In genomic region chr6:158815379-158815724, GRCh38 we compare ENCODE assay signal across 8 cellular contexts. TPM values are rescaled to one million over a fixed set of nuclear protein-coding genes. Genes with fewer than 3 reads are reported as not detected.
DNase-seq lines count a peak whose midpoint lies in the region; ATAC-seq and TF ChIP-seq lines count a peak whose summit lies in the region.

No MANE protein-coding gene starts in this region.

- POLR2A ChIA-PET in activated CD8-positive, alpha-beta T cell treated with anti-CD3 and anti-CD28 coated beads for 36 hours (lab: Charles Lee), result interaction anchor here (1.4 kb wide), 1 partner anchor 11 kb away, joined by 4 read pairs; no protein-coding TSS in a partner anchor

- H3K4me3 ChIP-seq in iPS-18c (ENCODE audit: insufficient read depth, low read depth, low read length), result peak overlapping the region; percentile 11; the same call in 1 of the 2 replicates

- peaks cover 77% of the 10 kb centered on the region for H3K36me3 Mint-ChIP-seq in activated CD8-positive, alpha-beta T cell treated with anti-CD3 and anti-CD28 coated beads for 36 hours (ENCODE audit: low read depth)
- peaks cover 49 to 68% of the 10 kb centered on the region in 2 donors for H3K36me3 Mint-ChIP-seq in stimulated activated naive B cell treated with anti-CD40 and anti-IgM and Interleukin-4, amounts not matched to agents 10 μg/mL and 1 μg/mL and 100 μg/mL, for 72 hours

- no peaks in the 10 kb centered on the region for H3K9me3 ChIP-seq in iPS-18c (ENCODE audit: control insufficient read depth, insufficient read depth, low read length)

- intact Hi-C loops in activated CD8-positive, alpha-beta T cell treated with anti-CD3 and anti-CD28 coated beads for 36 hours (cut with micrococcal nuclease), result loop anchor here (5.0 kb wide), 3 partner anchors 52 to 98 kb away; no protein-coding TSS in a partner anchor

- H3K4me3 Mint-ChIP-seq in activated CD8-positive, alpha-beta T cell treated with anti-CD3 and anti-CD28 coated beads for 36 hours, result peak overlapping the region; percentile 87
- peak overlapping the region; percentile 97 to 99 for H3K4me3 Mint-ChIP-seq in stimulated activated naive B cell treated with anti-CD40 and anti-IgM and Interleukin-4, amounts not matched to agents 10 μg/mL and 1 μg/mL and 100 μg/mL, for 72 hours

- TF ChIP-seq CTCF in activated CD8-positive, alpha-beta T cell treated with anti-CD3 and anti-CD28 coated beads for 36 hours (IDR thresholded peaks at IDR 0.05), result no peak

- H3K4me1 Mint-ChIP-seq in activated CD8-positive, alpha-beta T cell treated with anti-CD3 and anti-CD28 coated beads for 36 hours (ENCODE audit: low read depth), result peaks cover 60% of the 10 kb centered on the region
- peaks cover 39 to 82% of the 10 kb centered on the region in 2 donors for H3K4me1 Mint-ChIP-seq in stimulated activated naive B cell treated with anti-CD40 and anti-IgM and Interleukin-4, amounts not matched to agents 10 μg/mL and 1 μg/mL and 100 μg/mL, for 72 hours

- ATAC-seq in activated CD8-positive, alpha-beta T cell treated with anti-CD3 and anti-CD28 coated beads for 36 hours, result no peak
- peak in 1 of 2 donors; percentile 2 for ATAC-seq in stimulated activated naive B cell treated with anti-CD40 and anti-IgM and Interleukin-4, amounts not matched to agents 10 μg/mL and 1 μg/mL and 100 μg/mL, for 72 hours (replicated peaks)
- no peak for ATAC-seq in HG02870 (IDR thresholded peaks at IDR 0.05; ENCODE audit: unreplicated experiment)
- no peak for ATAC-seq in HG03108 (IDR thresholded peaks at IDR 0.05; ENCODE audit: unreplicated experiment)
- ATAC-seq in GM19463 (IDR thresholded peaks at IDR 0.05; ENCODE audit: unreplicated experiment), result no peak

- CTCF ChIA-PET in activated CD8-positive, alpha-beta T cell treated with anti-CD3 and anti-CD28 coated beads for 36 hours (lab: Charles Lee), result no interaction called here

- no peaks in the 10 kb centered on the region for H3K27me3 Mint-ChIP-seq in activated CD8-positive, alpha-beta T cell treated with anti-CD3 and anti-CD28 coated beads for 36 hours
- no peaks in the 10 kb centered on the region for H3K27me3 Mint-ChIP-seq in stimulated activated naive B cell treated with anti-CD40 and anti-IgM and Interleukin-4, amounts not matched to agents 10 μg/mL and 1 μg/mL and 100 μg/mL, for 72 hours

- peaks cover 1% of the 10 kb centered on the region for H3K9me3 Mint-ChIP-seq in activated CD8-positive, alpha-beta T cell treated with anti-CD3 and anti-CD28 coated beads for 36 hours
- H3K9me3 Mint-ChIP-seq in stimulated activated naive B cell treated with anti-CD40 and anti-IgM and Interleukin-4, amounts not matched to agents 10 μg/mL and 1 μg/mL and 100 μg/mL, for 72 hours, result peaks cover 0 to 5% of the 10 kb centered on the region in 2 donors

- peak overlapping the region; percentile 97 for H3K27ac Mint-ChIP-seq in activated CD8-positive, alpha-beta T cell treated with anti-CD3 and anti-CD28 coated beads for 36 hours
- peak overlapping the region; percentile 98 for H3K27ac Mint-ChIP-seq in stimulated activated naive B cell treated with anti-CD40 and anti-IgM and Interleukin-4, amounts not matched to agents 10 μg/mL and 1 μg/mL and 100 μg/mL, for 72 hours

- peak; percentile 46 for DNase-seq in activated CD8-positive, alpha-beta memory T cell treated with anti-CD3 and anti-CD28 coated beads, Interleukin-2, amount 50 U/mL, for 48 hours
- no peak for DNase-seq in activated CD8-positive, alpha-beta memory T cell treated with anti-CD3 and anti-CD28 coated beads, Interleukin-2, amount 50 U/mL, for 4 hours
- DNase-seq in activated CD8-positive, alpha-beta T cell treated with anti-CD3 and anti-CD28 coated beads for 36 hours, result no peak
- no peak for DNase-seq in stimulated activated naive B cell treated with anti-CD40 and anti-IgM and Interleukin-4, amounts not matched to agents 10 μg/mL and 1 μg/mL and 100 μg/mL, for 72 hours

RNA-seq across cellular contexts. Expression of gene EZR, which starts 3.8 kb away (rescaled TPM):
- 100 to 1,000 TPM; 199 to 206 TPM for total RNA-seq in activated CD8-positive, alpha-beta T cell treated with anti-CD3 and anti-CD28 coated beads for 36 hours
